Comparison of ENCODE assay signal across 1 cellular context in the genomic region with DNA sequence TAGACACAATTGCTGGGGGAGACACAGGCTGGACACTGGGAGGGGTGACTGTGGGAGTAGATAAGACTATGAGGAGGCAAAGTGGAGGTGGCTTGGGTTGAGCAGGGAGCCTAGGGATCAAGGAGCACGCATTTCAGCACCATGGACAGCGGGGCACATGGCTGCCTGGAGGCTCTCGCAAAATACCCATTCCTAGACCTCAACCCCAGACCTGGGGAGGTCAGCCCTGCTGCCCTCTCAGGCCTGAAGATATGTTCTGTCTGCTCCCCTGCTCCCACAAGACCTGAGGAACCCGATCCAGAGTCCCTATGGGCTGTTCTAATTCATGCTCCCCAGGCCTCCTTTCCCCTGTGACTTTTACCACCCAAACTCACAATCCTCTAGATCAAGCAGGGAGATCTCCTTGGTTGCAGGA.
TF ChIP-seq lines count a peak whose summit lies in the region.

No MANE protein-coding gene starts in this region.

TF ChIP-seq in HepG2, 621 proteins besides CTCF, POLR2A, EP300 and RAD21 (continued from another document and continues in another):
- TF ChIP-seq FUBP1 (CRISPR knock-in tag; IDR thresholded peaks at IDR 0.05; ENCODE audit: borderline replicate concordance): no peak
- 0 out of 2 replicates have a peak, but pooled peaks have one; percentile 15 for TF ChIP-seq GATAD2A (CRISPR knock-in tag; IDR thresholded peaks at IDR 0.05)
- no peak for TF ChIP-seq TBP (CRISPR knock-in tag; IDR thresholded peaks at IDR 0.05)
- no peak for TF ChIP-seq MTA1 (CRISPR knock-in tag; IDR thresholded peaks at IDR 0.05; ENCODE audit: borderline replicate concordance)
- no peak for TF ChIP-seq IRF1 (CRISPR knock-in tag; IDR thresholded peaks at IDR 0.05; ENCODE audit: low read depth)
- no peak for TF ChIP-seq NR2F1 (CRISPR knock-in tag; IDR thresholded peaks at IDR 0.05)
- TF ChIP-seq ZBTB10 (CRISPR knock-in tag; IDR thresholded peaks at IDR 0.05; ENCODE audit: borderline replicate concordance): 0 out of 2 replicates have a peak, but pooled peaks have one; percentile 40
- TF ChIP-seq ATF7 (IDR thresholded peaks at IDR 0.05): no peak
- TF ChIP-seq ATF7 (CRISPR knock-in tag; IDR thresholded peaks at IDR 0.05): no peak
- TF ChIP-seq ERF (CRISPR knock-in tag; IDR thresholded peaks at IDR 0.05): peak; percentile 94
- TF ChIP-seq ATF7-NPFF (CRISPR knock-in tag; IDR thresholded peaks at IDR 0.05; ENCODE audit: low read depth): no peak
- no peak for TF ChIP-seq ZNF616 (CRISPR knock-in tag; IDR thresholded peaks at IDR 0.05; ENCODE audit: low read depth)
- no peak for TF ChIP-seq PHB2 (IDR thresholded peaks at IDR 0.05; ENCODE audit: partially characterized antibody)
- no peak for TF ChIP-seq ZNF569 (CRISPR knock-in tag; IDR thresholded peaks at IDR 0.05; ENCODE audit: borderline replicate concordance)
- no peak for TF ChIP-seq ATM (IDR thresholded peaks at IDR 0.05; ENCODE audit: borderline replicate concordance)
- TF ChIP-seq ZBTB43 (CRISPR knock-in tag; conservative IDR thresholded peaks at IDR 0.05): peak; percentile 87
- TF ChIP-seq GRHL1 (CRISPR knock-in tag; conservative IDR thresholded peaks at IDR 0.05): no peak
- TF ChIP-seq ZNF441 (CRISPR knock-in tag; IDR thresholded peaks at IDR 0.05; ENCODE audit: borderline replicate concordance): peak; percentile 89; the same call in 1 of the 2 replicates
- TF ChIP-seq RXRA (CRISPR knock-in tag; IDR thresholded peaks at IDR 0.05): no peak
- TF ChIP-seq FOXA3 (CRISPR knock-in tag; IDR thresholded peaks at IDR 0.05): 0 out of 2 replicates have a peak, but pooled peaks have one; percentile 22
- TF ChIP-seq GFI1 (CRISPR knock-in tag; IDR thresholded peaks at IDR 0.05; ENCODE audit: borderline replicate concordance): no peak
- peak; percentile 98 for TF ChIP-seq EHMT2 (IDR thresholded peaks at IDR 0.05; ENCODE audit: borderline replicate concordance, low read depth, low read length)
- TF ChIP-seq ZNF205 (CRISPR knock-in tag; IDR thresholded peaks at IDR 0.05): no peak
- TF ChIP-seq ZNF746 (CRISPR knock-in tag; IDR thresholded peaks at IDR 0.05): 0 out of 2 replicates have a peak, but pooled peaks have one; percentile 39
- TF ChIP-seq, protein P1, sequence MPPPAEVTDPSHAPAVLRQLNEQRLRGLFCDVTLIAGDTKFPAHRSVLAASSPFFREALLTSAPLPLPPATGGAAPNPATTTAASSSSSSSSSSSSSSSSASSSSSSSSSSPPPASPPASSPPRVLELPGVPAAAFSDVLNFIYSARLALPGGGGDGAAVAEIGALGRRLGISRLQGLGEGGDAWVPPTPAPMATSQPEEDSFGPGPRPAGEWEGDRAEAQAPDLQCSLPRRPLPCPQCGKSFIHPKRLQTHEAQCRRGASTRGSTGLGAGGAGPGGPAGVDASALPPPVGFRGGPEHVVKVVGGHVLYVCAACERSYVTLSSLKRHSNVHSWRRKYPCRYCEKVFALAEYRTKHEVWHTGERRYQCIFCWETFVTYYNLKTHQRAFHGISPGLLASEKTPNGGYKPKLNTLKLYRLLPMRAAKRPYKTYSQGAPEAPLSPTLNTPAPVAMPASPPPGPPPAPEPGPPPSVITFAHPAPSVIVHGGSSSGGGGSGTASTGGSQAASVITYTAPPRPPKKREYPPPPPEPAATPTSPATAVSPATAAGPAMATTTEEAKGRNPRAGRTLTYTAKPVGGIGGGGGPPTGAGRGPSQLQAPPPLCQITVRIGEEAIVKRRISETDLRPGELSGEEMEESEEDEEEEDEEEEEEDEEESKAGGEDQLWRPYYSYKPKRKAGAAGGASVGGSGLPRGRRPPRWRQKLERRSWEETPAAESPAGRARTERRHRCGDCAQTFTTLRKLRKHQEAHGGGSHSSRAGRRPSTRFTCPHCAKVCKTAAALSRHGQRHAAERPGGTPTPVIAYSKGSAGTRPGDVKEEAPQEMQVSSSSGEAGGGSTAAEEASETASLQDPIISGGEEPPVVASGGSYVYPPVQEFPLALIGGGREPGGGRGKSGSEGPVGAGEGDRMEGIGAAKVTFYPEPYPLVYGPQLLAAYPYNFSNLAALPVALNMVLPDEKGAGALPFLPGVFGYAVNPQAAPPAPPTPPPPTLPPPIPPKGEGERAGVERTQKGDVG (CRISPR knock-in tag; IDR thresholded peaks at IDR 0.05; ENCODE audit: borderline replicate concordance): no peak
- TF ChIP-seq ZKSCAN5 (CRISPR knock-in tag; IDR thresholded peaks at IDR 0.05): no peak
- no peak for TF ChIP-seq SRF (IDR thresholded peaks at IDR 0.05; ENCODE audit: low read depth, low read length)
- TF ChIP-seq KDM5B (CRISPR knock-in tag; IDR thresholded peaks at IDR 0.05; ENCODE audit: borderline replicate concordance): peak; percentile 73; the same call in 1 of the 2 replicates
- TF ChIP-seq ZNF878 (CRISPR knock-in tag; IDR thresholded peaks at IDR 0.05): 0 out of 2 replicates have a peak, but pooled peaks have one; percentile 29
- TF ChIP-seq NCOR1 (IDR thresholded peaks at IDR 0.05; ENCODE audit: borderline replicate concordance, low read length): no peak
- no peak for TF ChIP-seq ZNF549 (CRISPR knock-in tag; IDR thresholded peaks at IDR 0.05)
- TF ChIP-seq ZNF501 (CRISPR knock-in tag; IDR thresholded peaks at IDR 0.05): no peak
- TF ChIP-seq, protein P2, sequence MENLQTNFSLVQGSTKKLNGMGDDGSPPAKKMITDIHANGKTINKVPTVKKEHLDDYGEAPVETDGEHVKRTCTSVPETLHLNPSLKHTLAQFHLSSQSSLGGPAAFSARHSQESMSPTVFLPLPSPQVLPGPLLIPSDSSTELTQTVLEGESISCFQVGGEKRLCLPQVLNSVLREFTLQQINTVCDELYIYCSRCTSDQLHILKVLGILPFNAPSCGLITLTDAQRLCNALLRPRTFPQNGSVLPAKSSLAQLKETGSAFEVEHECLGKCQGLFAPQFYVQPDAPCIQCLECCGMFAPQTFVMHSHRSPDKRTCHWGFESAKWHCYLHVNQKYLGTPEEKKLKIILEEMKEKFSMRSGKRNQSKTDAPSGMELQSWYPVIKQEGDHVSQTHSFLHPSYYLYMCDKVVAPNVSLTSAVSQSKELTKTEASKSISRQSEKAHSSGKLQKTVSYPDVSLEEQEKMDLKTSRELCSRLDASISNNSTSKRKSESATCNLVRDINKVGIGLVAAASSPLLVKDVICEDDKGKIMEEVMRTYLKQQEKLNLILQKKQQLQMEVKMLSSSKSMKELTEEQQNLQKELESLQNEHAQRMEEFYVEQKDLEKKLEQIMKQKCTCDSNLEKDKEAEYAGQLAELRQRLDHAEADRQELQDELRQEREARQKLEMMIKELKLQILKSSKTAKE (CRISPR knock-in tag; IDR thresholded peaks at IDR 0.05; ENCODE audit: borderline replicate concordance): no peak
- no peak for TF ChIP-seq NFIC (IDR thresholded peaks at IDR 0.05; ENCODE audit: low read length)
- no peak for TF ChIP-seq ZSCAN22 (CRISPR knock-in tag; IDR thresholded peaks at IDR 0.05)
- TF ChIP-seq ZBTB33 (CRISPR knock-in tag; IDR thresholded peaks at IDR 0.05): no peak
- TF ChIP-seq KLF15 (CRISPR knock-in tag; IDR thresholded peaks at IDR 0.05; ENCODE audit: borderline replicate concordance): peak; percentile 72; the same call in 1 of the 2 replicates
- TF ChIP-seq ZSCAN25 (CRISPR knock-in tag; IDR thresholded peaks at IDR 0.05): peak; percentile 62; the same call in 1 of the 2 replicates
- peak; percentile 20; the same call in 1 of the 2 replicates for TF ChIP-seq ZBTB38 (CRISPR knock-in tag; IDR thresholded peaks at IDR 0.05)
- TF ChIP-seq RARA (CRISPR knock-in tag; IDR thresholded peaks at IDR 0.05): peak; percentile 59
- no peak for TF ChIP-seq ZNF639 (CRISPR knock-in tag; conservative IDR thresholded peaks at IDR 0.05)
- no peak for TF ChIP-seq SKI (IDR thresholded peaks at IDR 0.05; ENCODE audit: partially characterized antibody)
- TF ChIP-seq CENPBD1 (CRISPR knock-in tag; IDR thresholded peaks at IDR 0.05; ENCODE audit: borderline replicate concordance, low read depth): no peak
- TF ChIP-seq LCORL (IDR thresholded peaks at IDR 0.05): no peak
- TF ChIP-seq LCORL (CRISPR knock-in tag; IDR thresholded peaks at IDR 0.05): 0 out of 2 replicates have a peak, but pooled peaks have one; percentile 17
- no peak for TF ChIP-seq ZNF350 (CRISPR knock-in tag; IDR thresholded peaks at IDR 0.05; ENCODE audit: borderline replicate concordance, low read depth)
